15 cellular contexts compared by ENCODE assay signal in the genomic region with DNA sequence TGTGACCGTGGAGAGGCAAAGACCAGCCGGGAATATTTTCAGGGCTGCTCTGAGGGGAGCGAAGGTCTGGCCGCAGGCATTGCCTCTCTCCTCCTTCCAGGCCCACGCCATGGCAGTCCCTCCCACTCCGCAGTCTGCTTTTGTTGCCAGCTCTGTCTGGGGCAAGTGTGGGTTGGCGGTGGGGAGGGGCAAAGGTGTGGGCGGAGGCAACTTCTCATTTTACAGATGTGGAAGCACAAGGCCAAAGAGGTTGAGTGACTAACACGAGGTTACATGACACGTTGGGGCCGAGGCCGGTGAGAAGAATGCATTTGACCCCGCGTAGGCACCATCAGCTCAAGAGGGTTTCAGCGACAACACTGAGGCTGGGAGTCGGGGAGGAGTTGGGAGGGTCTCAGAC. TPM values are rescaled to one million over a fixed set of nuclear protein-coding genes. Genes with fewer than 3 reads are reported as not detected.
DNase-seq lines count a peak whose midpoint lies in the region; ATAC-seq and TF ChIP-seq lines count a peak whose summit lies in the region.
"Had no signal": no experiment of that assay in that cellular context is flagged by ENCODE, and none has a peak within 500 bp of the region (broad histone marks: within the 10 kb centered on the region; RNA-seq: fewer than 3 reads in every experiment).

No MANE protein-coding gene starts in this region.

- H3K27me3 Mint-ChIP-seq in WTC11 (ENCODE audit: low read depth), result peaks cover 22% of the 10 kb centered on the region

- H3K4me1 Mint-ChIP-seq in WTC11, result peaks cover 35% of the 10 kb centered on the region
- H3K4me1 Mint-ChIP-seq: activated CD4-positive, alpha-beta T cell treated with anti-CD3 and anti-CD28 coated beads, Interleukin-2, amount 10 ng/mL, durations not matched to agents 24 days and 14 days had no signal

- no peaks in the 10 kb centered on the region for H3K9me3 Mint-ChIP-seq in WTC11
- H3K9me3 Mint-ChIP-seq: activated CD4-positive, alpha-beta T cell treated with anti-CD3 and anti-CD28 coated beads, Interleukin-2, amount 10 ng/mL, durations not matched to agents 24 days and 14 days had no signal

- H3K4me3 ChIP-seq in left ventricle myocardium inferior, result no peak overlapping the region
- no peak overlapping the region for H3K4me3 ChIP-seq in upper lobe of right lung

- no peak overlapping the region for H3K27ac Mint-ChIP-seq in WTC11
- H3K27ac Mint-ChIP-seq: activated CD4-positive, alpha-beta T cell treated with anti-CD3 and anti-CD28 coated beads, Interleukin-2, amount 10 ng/mL, durations not matched to agents 24 days and 14 days had no signal

- H3K27me3 ChIP-seq in left ventricle myocardium inferior (ENCODE audit: low read depth) (peaks cover 43% of the 10 kb centered on the region), upper lobe of right lung (no peaks in the 10 kb centered on the region)
- H3K27me3 ChIP-seq: brain microvascular endothelial cell had no signal

- H3K4me1 ChIP-seq in left ventricle myocardium inferior (peaks cover 7% of the 10 kb centered on the region), upper lobe of right lung (no peaks in the 10 kb centered on the region)

- no peaks in the 10 kb centered on the region for H3K9me3 ChIP-seq in left ventricle myocardium inferior (replicated peaks)
- H3K9me3 ChIP-seq in upper lobe of right lung, result no peaks in the 10 kb centered on the region

- POLR2A ChIA-PET in WTC11 (lab: Charles Lee), result interaction anchor here (0.7 kb wide), 1 partner anchor 43 kb away, joined by 4 read pairs; no protein-coding TSS in a partner anchor

- H3K27ac ChIP-seq in left ventricle myocardium inferior (replicated peaks) (no peak overlapping the region), upper lobe of right lung (no peak overlapping the region)
- H3K27ac ChIP-seq: brain microvascular endothelial cell, KMS-11 had no signal

- DNase-seq in cardiac septum (ENCODE audit: low spot score), result peak; percentile 73
- no peak for DNase-seq in left ventricle myocardium inferior
- DNase-seq in WTC11 (ENCODE audit: low spot score), result peak; percentile 54
- DNase-seq in kidney glomerular epithelial cell (lab: John Stamatoyannopoulos, UW), result peak; percentile 12
- DNase-seq in upper lobe of right lung, result peak; percentile 88
- DNase-seq in Ammon's horn (ENCODE audit: low spot score), result no peak
- no peak for DNase-seq in left ventricle myocardium superior
- DNase-seq: activated CD4-positive, alpha-beta T cell treated with anti-CD3 and anti-CD28 coated beads, Interleukin-2, amount 10 ng/mL, durations not matched to agents 24 days and 14 days; brain microvascular endothelial cell; hippocampal formation; PC-3; stimulated activated naive CD8-positive, alpha-beta T cell treated with anti-CD3 and anti-CD28 coated beads, Interleukin-15, Interleukin-2, amounts not matched to agents 100 U/mL and 50 U/mL, for 24 hours had no signal

- H3K36me3 Mint-ChIP-seq in WTC11, result no peaks in the 10 kb centered on the region

- intact Hi-C loops in cardiac septum (cut with DNase I) (no loop called here), left ventricle myocardium inferior (cut with micrococcal nuclease) (no loop called here), upper lobe of right lung (cut with DNase I) (no loop called here), left ventricle myocardium superior (cut with micrococcal nuclease) (no loop called here)

- ATAC-seq in WTC11 (peak; percentile 78), upper lobe of right lung (peak; percentile 92), HG02981 (IDR thresholded peaks at IDR 0.05; ENCODE audit: unreplicated experiment) (no peak), left ventricle myocardium superior (no peak)
- ATAC-seq: PC-3; stimulated activated naive CD8-positive, alpha-beta T cell treated with anti-CD3 and anti-CD28 coated beads, Interleukin-15, Interleukin-2, amounts not matched to agents 100 U/mL and 50 U/mL, for 24 hours had no signal

- no peak for TF ChIP-seq CTCF in left ventricle myocardium inferior (IDR thresholded peaks at IDR 0.05; ENCODE audit: borderline replicate concordance)
- TF ChIP-seq CTCF in WTC11 (IDR thresholded peaks at IDR 0.05), result no peak
- TF ChIP-seq CTCF in upper lobe of right lung (IDR thresholded peaks at IDR 0.05), result no peak

- CTCF ChIA-PET in WTC11 (lab: Charles Lee), result interaction anchor here (0.7 to 2.2 kb wide), 11 partner anchors 10 to 71 kb away, joined by 3 to 28 read pairs (median 4); partner anchors contain the start of gene BCDIN3D

- H3K4me3 Mint-ChIP-seq in WTC11, result no peak overlapping the region
- H3K4me3 Mint-ChIP-seq: activated CD4-positive, alpha-beta T cell treated with anti-CD3 and anti-CD28 coated beads, Interleukin-2, amount 10 ng/mL, durations not matched to agents 24 days and 14 days had no signal

- H3K36me3 ChIP-seq in left ventricle myocardium inferior (no peaks in the 10 kb centered on the region), upper lobe of right lung (no peaks in the 10 kb centered on the region)
- H3K36me3 ChIP-seq: brain microvascular endothelial cell had no signal

TF ChIP-seq in WTC11, 78 proteins besides CTCF, POLR2A, EP300 and RAD21 (continues in another document):
- TF ChIP-seq ZBTB21 (CRISPR knock-in tag; IDR thresholded peaks at IDR 0.05; ENCODE audit: borderline replicate concordance) (no peak), SP1 (CRISPR knock-in tag; conservative IDR thresholded peaks at IDR 0.05) (peak; percentile 38; the same call in 1 of the 2 replicates), USF1 (CRISPR knock-in tag; IDR thresholded peaks at IDR 0.05) (no peak), ZNF317 (CRISPR knock-in tag; IDR thresholded peaks at IDR 0.05; ENCODE audit: borderline replicate concordance, low read depth) (no peak), TP53 (CRISPR knock-in tag; IDR thresholded peaks at IDR 0.05) (no peak), ATF1 (CRISPR knock-in tag; IDR thresholded peaks at IDR 0.05) (no peak), ATF2 (CRISPR knock-in tag; IDR thresholded peaks at IDR 0.05; ENCODE audit: borderline replicate concordance, low read depth) (no peak)
- TF ChIP-seq, protein P1, sequence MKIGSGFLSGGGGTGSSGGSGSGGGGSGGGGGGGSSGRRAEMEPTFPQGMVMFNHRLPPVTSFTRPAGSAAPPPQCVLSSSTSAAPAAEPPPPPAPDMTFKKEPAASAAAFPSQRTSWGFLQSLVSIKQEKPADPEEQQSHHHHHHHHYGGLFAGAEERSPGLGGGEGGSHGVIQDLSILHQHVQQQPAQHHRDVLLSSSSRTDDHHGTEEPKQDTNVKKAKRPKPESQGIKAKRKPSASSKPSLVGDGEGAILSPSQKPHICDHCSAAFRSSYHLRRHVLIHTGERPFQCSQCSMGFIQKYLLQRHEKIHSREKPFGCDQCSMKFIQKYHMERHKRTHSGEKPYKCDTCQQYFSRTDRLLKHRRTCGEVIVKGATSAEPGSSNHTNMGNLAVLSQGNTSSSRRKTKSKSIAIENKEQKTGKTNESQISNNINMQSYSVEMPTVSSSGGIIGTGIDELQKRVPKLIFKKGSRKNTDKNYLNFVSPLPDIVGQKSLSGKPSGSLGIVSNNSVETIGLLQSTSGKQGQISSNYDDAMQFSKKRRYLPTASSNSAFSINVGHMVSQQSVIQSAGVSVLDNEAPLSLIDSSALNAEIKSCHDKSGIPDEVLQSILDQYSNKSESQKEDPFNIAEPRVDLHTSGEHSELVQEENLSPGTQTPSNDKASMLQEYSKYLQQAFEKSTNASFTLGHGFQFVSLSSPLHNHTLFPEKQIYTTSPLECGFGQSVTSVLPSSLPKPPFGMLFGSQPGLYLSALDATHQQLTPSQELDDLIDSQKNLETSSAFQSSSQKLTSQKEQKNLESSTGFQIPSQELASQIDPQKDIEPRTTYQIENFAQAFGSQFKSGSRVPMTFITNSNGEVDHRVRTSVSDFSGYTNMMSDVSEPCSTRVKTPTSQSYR (CRISPR knock-in tag; IDR thresholded peaks at IDR 0.05), result no peak

RNA-seq across cellular contexts. Expression of gene FAIM2, which starts 6.1 kb away (rescaled TPM):
- 1.7 TPM for total RNA-seq in cardiac septum
- 7.4 TPM for total RNA-seq in left ventricle myocardium inferior
- 0.18 to 0.30 TPM (median 0.22 TPM) in 3 replicates for total RNA-seq in WTC11 (2021)
- 1.2 TPM for total RNA-seq in upper lobe of right lung
- total RNA-seq in left ventricle myocardium superior, result 8.2 TPM
- total RNA-seq: pulmonary artery endothelial cell had no signal

RNA-seq across cellular contexts. Expression of gene AQP2, which starts 40.7 kb away (rescaled TPM):
- total RNA-seq in cardiac septum, result not detected
- not detected for total RNA-seq in left ventricle myocardium inferior
- total RNA-seq in WTC11 (2021), result not detected in 3 replicates
- not detected for total RNA-seq in upper lobe of right lung
- not detected for total RNA-seq in left ventricle myocardium superior
- total RNA-seq: activated CD4-positive, alpha-beta T cell treated with anti-CD3 and anti-CD28 coated beads, Interleukin-2, amount 10 ng/mL, durations not matched to agents 24 days and 14 days; PC-3; pulmonary artery endothelial cell had no signal

RNA-seq across cellular contexts. Expression of gene AQP5, which starts 51.8 kb away (rescaled TPM):
- total RNA-seq in cardiac septum, result not detected
- 0.41 TPM for total RNA-seq in left ventricle myocardium inferior
- 2.7 to 2.9 TPM (median 2.8 TPM) in 3 replicates for total RNA-seq in WTC11 (2021)
- 14.3 TPM for total RNA-seq in upper lobe of right lung
- total RNA-seq in left ventricle myocardium superior, result 0.40 TPM
- total RNA-seq: activated CD4-positive, alpha-beta T cell treated with anti-CD3 and anti-CD28 coated beads, Interleukin-2, amount 10 ng/mL, durations not matched to agents 24 days and 14 days; PC-3 had no signal

Comparison
In these comparisons a context has a peak if more than half of its experiments do, and no peak if none do; other contexts are left out.
1. DNase-seq: peak in cardiac septum (single experiment), WTC11 (single experiment), kidney glomerular epithelial cell (single experiment) and upper lobe of right lung (single experiment); none in left ventricle myocardium inferior (single experiment), Ammon's horn (single experiment) and left ventricle myocardium superior (single experiment).
2. ATAC-seq: peak in WTC11 (single experiment) and upper lobe of right lung (single experiment); none in HG02981 (single experiment) and left ventricle myocardium superior (single experiment).